In genomic region chr11:87037450-87038234, GRCh38 we compare ENCODE assay signal across 1 cellular context.
TF ChIP-seq lines count a peak whose summit lies in the region.

TMEM135 (plus strand) TSS chr11:87037934; CDS start chr11:87038046, 112 bp downstream.

TF ChIP-seq in HepG2, 621 proteins besides CTCF, POLR2A, EP300 and RAD21 (continued from another document and continues in another):
- TF ChIP-seq AKNA (CRISPR knock-in tag; IDR thresholded peaks at IDR 0.05; ENCODE audit: borderline replicate concordance) (no peak), YEATS2 (CRISPR knock-in tag; IDR thresholded peaks at IDR 0.05; ENCODE audit: borderline replicate concordance) (peak; percentile 25; the same call in 1 of the 2 replicates), PRPF4 (IDR thresholded peaks at IDR 0.05; ENCODE audit: low read depth, low read length, poor library complexity, severe bottlenecking) (no peak), PAX8 (CRISPR knock-in tag; IDR thresholded peaks at IDR 0.05; ENCODE audit: borderline replicate concordance) (no peak), SALL1 (CRISPR knock-in tag; IDR thresholded peaks at IDR 0.05) (peak; percentile 96), PLSCR1 (CRISPR knock-in tag; IDR thresholded peaks at IDR 0.05; ENCODE audit: borderline replicate concordance) (no peak), SMYD3 (CRISPR knock-in tag; IDR thresholded peaks at IDR 0.05) (0 out of 2 replicates have a peak, but pooled peaks have one; percentile 39), TOE1 (CRISPR knock-in tag; IDR thresholded peaks at IDR 0.05) (no peak), MED13 (CRISPR knock-in tag; IDR thresholded peaks at IDR 0.05) (peak; percentile 47; the same call in 1 of the 2 replicates), KMT2A (CRISPR knock-in tag; IDR thresholded peaks at IDR 0.05) (peak; percentile 84), ZNF556 (CRISPR knock-in tag; IDR thresholded peaks at IDR 0.05; ENCODE audit: borderline replicate concordance) (peak; percentile 60; the same call in 1 of the 2 replicates), ZNF770 (CRISPR knock-in tag; IDR thresholded peaks at IDR 0.05) (peak; percentile 98), RFXAP (CRISPR knock-in tag; IDR thresholded peaks at IDR 0.05; ENCODE audit: borderline replicate concordance) (no peak; the same call in 1 of the 2 replicates), RNF2 (conservative IDR thresholded peaks at IDR 0.05; ENCODE audit: low read depth) (no peak; the same call in none of the 2 replicates), ZNF709 (CRISPR knock-in tag; IDR thresholded peaks at IDR 0.05) (peak; percentile 86; the same call in 1 of the 2 replicates), MTA3 (CRISPR knock-in tag; IDR thresholded peaks at IDR 0.05) (no peak), KLF13 (CRISPR knock-in tag; IDR thresholded peaks at IDR 0.05) (no peak), ARHGAP35 (CRISPR knock-in tag; IDR thresholded peaks at IDR 0.05; ENCODE audit: borderline replicate concordance) (peak; percentile 86; the same call in 1 of the 2 replicates), SRSF9 (IDR thresholded peaks at IDR 0.05; ENCODE audit: borderline replicate concordance, insufficient read depth, low read depth, low read length, poor library complexity, severe bottlenecking) (no peak), REST (IDR thresholded peaks at IDR 0.05; ENCODE audit: borderline replicate concordance in 1 of 2, low read depth in 1 of 2, low read length in 2 of 2) (peak in 1 of 2 experiments; percentile 45; a peak in 1 of 4 replicates), BRF2 (CRISPR knock-in tag; IDR thresholded peaks at IDR 0.05) (no peak), BORCS8-MEF2B (CRISPR knock-in tag; IDR thresholded peaks at IDR 0.05) (peak; percentile 82), ARNT (IDR thresholded peaks at IDR 0.05) (no peak), ZSCAN9 (CRISPR knock-in tag; IDR thresholded peaks at IDR 0.05; ENCODE audit: borderline replicate concordance) (peak; percentile 70; the same call in 1 of the 2 replicates), PTBP1 (IDR thresholded peaks at IDR 0.05; ENCODE audit: low read depth, low read length, poor library complexity, severe bottlenecking) (no peak), SIX4 (CRISPR knock-in tag; IDR thresholded peaks at IDR 0.05) (peak; percentile 48; the same call in 1 of the 2 replicates), ZFP90 (CRISPR knock-in tag; IDR thresholded peaks at IDR 0.05; ENCODE audit: borderline replicate concordance) (peak; percentile 55; the same call in 1 of the 2 replicates)
- TF ChIP-seq, protein P1, sequence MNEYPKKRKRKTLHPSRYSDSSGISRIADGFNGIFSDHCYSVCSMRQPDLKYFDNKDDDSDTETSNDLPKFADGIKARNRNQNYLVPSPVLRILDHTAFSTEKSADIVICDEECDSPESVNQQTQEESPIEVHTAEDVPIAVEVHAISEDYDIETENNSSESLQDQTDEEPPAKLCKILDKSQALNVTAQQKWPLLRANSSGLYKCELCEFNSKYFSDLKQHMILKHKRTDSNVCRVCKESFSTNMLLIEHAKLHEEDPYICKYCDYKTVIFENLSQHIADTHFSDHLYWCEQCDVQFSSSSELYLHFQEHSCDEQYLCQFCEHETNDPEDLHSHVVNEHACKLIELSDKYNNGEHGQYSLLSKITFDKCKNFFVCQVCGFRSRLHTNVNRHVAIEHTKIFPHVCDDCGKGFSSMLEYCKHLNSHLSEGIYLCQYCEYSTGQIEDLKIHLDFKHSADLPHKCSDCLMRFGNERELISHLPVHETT (CRISPR knock-in tag; conservative IDR thresholded peaks at IDR 0.05): no peak; the same call in 1 of the 2 replicates
- TF ChIP-seq, protein P2, sequence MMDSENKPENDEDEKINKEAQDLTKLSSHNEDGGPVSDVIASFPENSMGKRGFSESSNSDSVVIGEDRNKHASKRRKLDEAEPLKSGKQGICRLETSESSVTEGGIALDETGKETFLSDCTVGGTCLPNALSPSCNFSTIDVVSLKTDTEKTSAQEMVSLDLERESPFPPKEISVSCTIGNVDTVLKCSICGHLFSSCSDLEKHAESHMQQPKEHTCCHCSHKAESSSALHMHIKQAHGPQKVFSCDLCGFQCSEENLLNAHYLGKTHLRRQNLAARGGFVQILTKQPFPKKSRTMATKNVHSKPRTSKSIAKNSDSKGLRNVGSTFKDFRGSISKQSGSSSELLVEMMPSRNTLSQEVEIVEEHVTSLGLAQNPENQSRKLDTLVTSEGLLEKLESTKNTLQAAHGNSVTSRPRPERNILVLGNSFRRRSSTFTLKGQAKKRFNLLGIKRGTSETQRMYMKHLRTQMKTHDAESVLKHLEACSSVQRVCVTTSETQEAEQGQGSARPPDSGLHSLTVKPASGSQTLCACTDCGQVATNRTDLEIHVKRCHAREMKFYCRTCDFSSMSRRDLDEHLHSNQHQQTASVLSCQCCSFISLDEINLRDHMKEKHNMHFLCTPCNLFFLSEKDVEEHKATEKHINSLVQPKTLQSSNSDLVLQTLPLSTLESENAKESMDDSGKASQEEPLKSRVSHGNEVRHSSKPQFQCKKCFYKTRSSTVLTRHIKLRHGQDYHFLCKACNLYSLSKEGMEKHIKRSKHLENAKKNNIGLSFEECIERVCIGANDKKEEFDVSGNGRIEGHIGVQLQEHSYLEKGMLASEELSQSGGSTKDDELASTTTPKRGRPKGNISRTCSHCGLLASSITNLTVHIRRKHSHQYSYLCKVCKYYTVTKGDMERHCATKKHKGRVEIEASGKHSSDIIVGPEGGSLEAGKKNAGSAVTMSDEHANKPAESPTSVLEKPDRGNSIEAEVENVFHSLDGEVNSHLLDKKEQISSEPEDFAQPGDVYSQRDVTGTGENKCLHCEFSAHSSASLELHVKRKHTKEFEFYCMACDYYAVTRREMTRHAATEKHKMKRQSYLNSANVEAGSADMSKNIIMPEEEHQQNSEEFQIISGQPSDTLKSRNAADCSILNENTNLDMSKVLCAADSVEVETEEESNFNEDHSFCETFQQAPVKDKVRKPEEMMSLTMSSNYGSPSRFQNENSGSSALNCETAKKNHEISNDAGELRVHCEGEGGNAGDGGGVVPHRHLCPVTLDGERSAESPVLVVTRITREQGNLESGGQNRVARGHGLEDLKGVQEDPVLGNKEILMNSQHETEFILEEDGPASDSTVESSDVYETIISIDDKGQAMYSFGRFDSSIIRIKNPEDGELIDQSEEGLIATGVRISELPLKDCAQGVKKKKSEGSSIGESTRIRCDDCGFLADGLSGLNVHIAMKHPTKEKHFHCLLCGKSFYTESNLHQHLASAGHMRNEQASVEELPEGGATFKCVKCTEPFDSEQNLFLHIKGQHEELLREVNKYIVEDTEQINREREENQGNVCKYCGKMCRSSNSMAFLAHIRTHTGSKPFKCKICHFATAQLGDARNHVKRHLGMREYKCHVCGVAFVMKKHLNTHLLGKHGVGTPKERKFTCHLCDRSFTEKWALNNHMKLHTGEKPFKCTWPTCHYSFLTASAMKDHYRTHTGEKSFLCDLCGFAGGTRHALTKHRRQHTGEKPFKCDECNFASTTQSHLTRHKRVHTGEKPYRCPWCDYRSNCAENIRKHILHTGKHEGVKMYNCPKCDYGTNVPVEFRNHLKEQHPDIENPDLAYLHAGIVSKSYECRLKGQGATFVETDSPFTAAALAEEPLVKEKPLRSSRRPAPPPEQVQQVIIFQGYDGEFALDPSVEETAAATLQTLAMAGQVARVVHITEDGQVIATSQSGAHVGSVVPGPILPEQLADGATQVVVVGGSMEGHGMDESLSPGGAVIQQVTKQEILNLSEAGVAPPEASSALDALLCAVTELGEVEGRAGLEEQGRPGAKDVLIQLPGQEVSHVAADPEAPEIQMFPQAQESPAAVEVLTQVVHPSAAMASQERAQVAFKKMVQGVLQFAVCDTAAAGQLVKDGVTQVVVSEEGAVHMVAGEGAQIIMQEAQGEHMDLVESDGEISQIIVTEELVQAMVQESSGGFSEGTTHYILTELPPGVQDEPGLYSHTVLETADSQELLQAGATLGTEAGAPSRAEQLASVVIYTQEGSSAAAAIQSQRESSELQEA (CRISPR knock-in tag; IDR thresholded peaks at IDR 0.05; ENCODE audit: not compliant biosample characterization): peak; percentile 78
- TF ChIP-seq, protein P3, sequence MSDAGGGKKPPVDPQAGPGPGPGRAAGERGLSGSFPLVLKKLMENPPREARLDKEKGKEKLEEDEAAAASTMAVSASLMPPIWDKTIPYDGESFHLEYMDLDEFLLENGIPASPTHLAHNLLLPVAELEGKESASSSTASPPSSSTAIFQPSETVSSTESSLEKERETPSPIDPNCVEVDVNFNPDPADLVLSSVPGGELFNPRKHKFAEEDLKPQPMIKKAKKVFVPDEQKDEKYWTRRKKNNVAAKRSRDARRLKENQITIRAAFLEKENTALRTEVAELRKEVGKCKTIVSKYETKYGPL (CRISPR knock-in tag; IDR thresholded peaks at IDR 0.05): no peak
